ENCODE assay signal across 16 cellular contexts in the genomic region with DNA sequence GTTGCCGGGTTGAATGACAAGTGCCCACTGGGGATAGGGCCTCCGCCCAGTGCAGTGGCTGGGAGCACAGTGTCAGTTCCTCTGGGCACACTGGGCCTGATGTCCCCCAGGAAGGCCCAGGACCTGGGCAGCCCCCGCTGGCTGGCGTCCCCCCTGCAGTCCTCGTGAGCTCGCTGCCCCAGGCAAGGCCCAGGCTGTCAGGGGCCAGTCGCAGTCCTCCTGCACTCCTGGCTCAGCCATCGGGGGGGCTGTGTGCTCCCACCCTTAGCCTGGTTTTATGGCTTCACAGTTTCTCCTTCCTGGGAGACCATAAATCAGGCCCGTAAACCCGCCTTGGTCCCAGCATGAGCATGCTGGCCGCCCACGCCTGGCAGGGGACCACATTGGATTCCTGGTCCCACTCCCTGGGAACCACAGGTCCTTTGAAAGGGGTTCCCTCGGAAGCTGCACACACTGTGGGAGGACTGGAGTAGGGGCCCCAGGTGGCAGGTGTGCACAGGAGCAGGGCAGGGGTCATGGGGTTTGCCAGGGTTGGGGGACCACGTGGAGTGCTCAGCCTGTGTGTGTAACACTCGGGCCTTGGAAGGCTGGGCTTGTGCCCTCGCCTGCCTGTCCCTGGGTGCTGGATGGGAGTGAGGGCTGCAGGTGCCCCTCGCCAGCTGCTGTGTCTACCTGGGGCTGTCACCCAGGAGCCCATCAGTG.
DNase-seq lines count a peak whose midpoint lies in the region; ATAC-seq and TF ChIP-seq lines count a peak whose summit lies in the region.
"Had no signal": no experiment of that assay in that cellular context is flagged by ENCODE, and none has a peak within 500 bp of the region (broad histone marks: within the 10 kb centered on the region; RNA-seq: fewer than 3 reads in every experiment).

No MANE protein-coding gene starts in this region.

- no peaks in the 10 kb centered on the region for H3K4me1 Mint-ChIP-seq in activated CD8-positive, alpha-beta T cell treated with anti-CD3 and anti-CD28 coated beads, Interleukin-2, amount 10 ng/mL, durations not matched to agents 7 days and 5 days (ENCODE audit: low read depth)
- no peaks in the 10 kb centered on the region for H3K4me1 Mint-ChIP-seq in activated CD8-positive, alpha-beta T cell treated with anti-CD3 and anti-CD28 coated beads for 36 hours (ENCODE audit: low read depth)
- H3K4me1 Mint-ChIP-seq in stimulated activated memory B cell treated with anti-CD40 and anti-IgM and Interleukin-4, amounts not matched to agents 10 μg/mL and 1 μg/mL and 100 μg/mL, for 72 hours: no peaks in the 10 kb centered on the region

- H3K36me3 ChIP-seq in sigmoid colon: no peaks in the 10 kb centered on the region

- H3K27me3 Mint-ChIP-seq in activated CD8-positive, alpha-beta T cell treated with anti-CD3 and anti-CD28 coated beads, Interleukin-2, amount 10 ng/mL, durations not matched to agents 7 days and 5 days (ENCODE audit: low read depth): no peaks in the 10 kb centered on the region
- no peaks in the 10 kb centered on the region for H3K27me3 Mint-ChIP-seq in activated CD8-positive, alpha-beta T cell treated with anti-CD3 and anti-CD28 coated beads for 36 hours
- H3K27me3 Mint-ChIP-seq in stimulated activated memory B cell treated with anti-CD40 and anti-IgM and Interleukin-4, amounts not matched to agents 10 μg/mL and 1 μg/mL and 100 μg/mL, for 72 hours: no peaks in the 10 kb centered on the region
- H3K27me3 Mint-ChIP-seq: naive thymus-derived CD4-positive, alpha-beta T cell had no signal

- H3K9me3 ChIP-seq in sigmoid colon: no peaks in the 10 kb centered on the region
- H3K9me3 ChIP-seq: upper lobe of left lung had no signal

- 79 to 80% methylated on average over 17 of the region's 17 CpGs for WGBS in sigmoid colon, 2 donors

- CTCF ChIA-PET in activated CD8-positive, alpha-beta T cell treated with anti-CD3 and anti-CD28 coated beads, Interleukin-2, amount 10 ng/mL, durations not matched to agents 7 days and 5 days (lab: Charles Lee): no interaction called here
- CTCF ChIA-PET in activated CD8-positive, alpha-beta T cell treated with anti-CD3 and anti-CD28 coated beads for 36 hours (lab: Charles Lee): no interaction called here
- CTCF ChIA-PET in HEK293T (lab: Yijun Ruan, JAX): no interaction called here

- peak; percentile 9 for DNase-seq in activated CD8-positive, alpha-beta T cell treated with anti-CD3 and anti-CD28 coated beads, Interleukin-2, amount 10 ng/mL, durations not matched to agents 7 days and 5 days
- no peak for DNase-seq in activated CD8-positive, alpha-beta T cell treated with anti-CD3 and anti-CD28 coated beads for 36 hours
- no peak for DNase-seq in HEK293T (ENCODE audit: extremely low spot score)
- peak; percentile 14 for DNase-seq in iPS-NIHi11 (ENCODE audit: low spot score)
- peak; percentile 57 for DNase-seq in sigmoid colon
- DNase-seq in NOMO-1 (lab: John Stamatoyannopoulos, UW; ENCODE audit: unreplicated experiment in 2 of 2): no peak
- DNase-seq: ACHN, anterior cingulate cortex, Karpas-422, NCI-H1694, T-helper 9 cell had no signal

- no peaks in the 10 kb centered on the region for H3K36me3 Mint-ChIP-seq in activated CD8-positive, alpha-beta T cell treated with anti-CD3 and anti-CD28 coated beads, Interleukin-2, amount 10 ng/mL, durations not matched to agents 7 days and 5 days (ENCODE audit: low read depth)
- peaks cover 1% of the 10 kb centered on the region for H3K36me3 Mint-ChIP-seq in activated CD8-positive, alpha-beta T cell treated with anti-CD3 and anti-CD28 coated beads for 36 hours (ENCODE audit: low read depth)
- peaks cover 25% of the 10 kb centered on the region for H3K36me3 Mint-ChIP-seq in stimulated activated memory B cell treated with anti-CD40 and anti-IgM and Interleukin-4, amounts not matched to agents 10 μg/mL and 1 μg/mL and 100 μg/mL, for 72 hours

- H3K4me3 ChIP-seq in sigmoid colon: no peak overlapping the region
- H3K4me3 ChIP-seq: upper lobe of left lung had no signal

- no peak overlapping the region for H3K27ac ChIP-seq in sigmoid colon
- H3K27ac ChIP-seq: RWPE1, upper lobe of left lung had no signal

- no peak overlapping the region for H3K4me3 Mint-ChIP-seq in activated CD8-positive, alpha-beta T cell treated with anti-CD3 and anti-CD28 coated beads, Interleukin-2, amount 10 ng/mL, durations not matched to agents 7 days and 5 days
- H3K4me3 Mint-ChIP-seq in activated CD8-positive, alpha-beta T cell treated with anti-CD3 and anti-CD28 coated beads for 36 hours: no peak overlapping the region
- H3K4me3 Mint-ChIP-seq in stimulated activated memory B cell treated with anti-CD40 and anti-IgM and Interleukin-4, amounts not matched to agents 10 μg/mL and 1 μg/mL and 100 μg/mL, for 72 hours: no peak overlapping the region
- H3K4me3 Mint-ChIP-seq: naive thymus-derived CD4-positive, alpha-beta T cell had no signal

- TF ChIP-seq EP300 in sigmoid colon (IDR thresholded peaks at IDR 0.05): no peak

- TF ChIP-seq CTCF in activated CD8-positive, alpha-beta T cell treated with anti-CD3 and anti-CD28 coated beads for 36 hours (IDR thresholded peaks at IDR 0.05): no peak
- TF ChIP-seq CTCF in sigmoid colon (IDR thresholded peaks at IDR 0.05): no peak

- no peak for ATAC-seq in activated CD8-positive, alpha-beta T cell treated with anti-CD3 and anti-CD28 coated beads, Interleukin-2, amount 10 ng/mL, durations not matched to agents 7 days and 5 days
- ATAC-seq in activated CD8-positive, alpha-beta T cell treated with anti-CD3 and anti-CD28 coated beads for 36 hours: no peak
- no peak for ATAC-seq in stimulated activated memory B cell treated with anti-CD40 and anti-IgM and Interleukin-4, amounts not matched to agents 10 μg/mL and 1 μg/mL and 100 μg/mL, for 72 hours
- ATAC-seq in HG02973 (IDR thresholded peaks at IDR 0.05; ENCODE audit: unreplicated experiment): no peak
- ATAC-seq: naive thymus-derived CD4-positive, alpha-beta T cell had no signal

- intact Hi-C loops in activated CD8-positive, alpha-beta T cell treated with anti-CD3 and anti-CD28 coated beads for 36 hours (cut with micrococcal nuclease): no loop called here
- intact Hi-C loops in sigmoid colon (cut with DNase I): no loop called here

- H3K27ac Mint-ChIP-seq in activated CD8-positive, alpha-beta T cell treated with anti-CD3 and anti-CD28 coated beads, Interleukin-2, amount 10 ng/mL, durations not matched to agents 7 days and 5 days: no peak overlapping the region
- H3K27ac Mint-ChIP-seq in activated CD8-positive, alpha-beta T cell treated with anti-CD3 and anti-CD28 coated beads for 36 hours: no peak overlapping the region
- H3K27ac Mint-ChIP-seq in stimulated activated memory B cell treated with anti-CD40 and anti-IgM and Interleukin-4, amounts not matched to agents 10 μg/mL and 1 μg/mL and 100 μg/mL, for 72 hours: no peak overlapping the region
- H3K27ac Mint-ChIP-seq: naive thymus-derived CD4-positive, alpha-beta T cell had no signal

- POLR2A ChIA-PET in activated CD8-positive, alpha-beta T cell treated with anti-CD3 and anti-CD28 coated beads, Interleukin-2, amount 10 ng/mL, durations not matched to agents 7 days and 5 days (lab: Charles Lee): no interaction called here
- POLR2A ChIA-PET in activated CD8-positive, alpha-beta T cell treated with anti-CD3 and anti-CD28 coated beads for 36 hours (lab: Charles Lee): no interaction called here
- POLR2A ChIA-PET in HEK293T (lab: Yijun Ruan, JAX): no interaction called here

- H3K9me3 Mint-ChIP-seq in activated CD8-positive, alpha-beta T cell treated with anti-CD3 and anti-CD28 coated beads, Interleukin-2, amount 10 ng/mL, durations not matched to agents 7 days and 5 days (ENCODE audit: insufficient read depth): no peaks in the 10 kb centered on the region
- no peaks in the 10 kb centered on the region for H3K9me3 Mint-ChIP-seq in activated CD8-positive, alpha-beta T cell treated with anti-CD3 and anti-CD28 coated beads for 36 hours
- no peaks in the 10 kb centered on the region for H3K9me3 Mint-ChIP-seq in stimulated activated memory B cell treated with anti-CD40 and anti-IgM and Interleukin-4, amounts not matched to agents 10 μg/mL and 1 μg/mL and 100 μg/mL, for 72 hours
- H3K9me3 Mint-ChIP-seq: naive thymus-derived CD4-positive, alpha-beta T cell had no signal

- peaks cover 0 to 8% (median 2%) of the 10 kb centered on the region in 4 donors for H3K4me1 ChIP-seq in sigmoid colon

- TF ChIP-seq POLR2A in sigmoid colon (IDR thresholded peaks at IDR 0.05): no peak

- H3K27me3 ChIP-seq in sigmoid colon: peaks cover 0 to 5% (median 0%) of the 10 kb centered on the region in 3 donors
- H3K27me3 ChIP-seq: upper lobe of left lung had no signal

TF ChIP-seq in HEK293T, 16 proteins besides CTCF, POLR2A, EP300 and RAD21:
- peak; percentile 70 for TF ChIP-seq L3MBTL2 (conservative IDR thresholded peaks at IDR 0.05)
- TF ChIP-seq CTBP1 (IDR thresholded peaks at IDR 0.05; ENCODE audit: borderline replicate concordance): no peak
- TF ChIP-seq ARNT (IDR thresholded peaks at IDR 0.05): no peak
- TF ChIP-seq, protein P1, sequence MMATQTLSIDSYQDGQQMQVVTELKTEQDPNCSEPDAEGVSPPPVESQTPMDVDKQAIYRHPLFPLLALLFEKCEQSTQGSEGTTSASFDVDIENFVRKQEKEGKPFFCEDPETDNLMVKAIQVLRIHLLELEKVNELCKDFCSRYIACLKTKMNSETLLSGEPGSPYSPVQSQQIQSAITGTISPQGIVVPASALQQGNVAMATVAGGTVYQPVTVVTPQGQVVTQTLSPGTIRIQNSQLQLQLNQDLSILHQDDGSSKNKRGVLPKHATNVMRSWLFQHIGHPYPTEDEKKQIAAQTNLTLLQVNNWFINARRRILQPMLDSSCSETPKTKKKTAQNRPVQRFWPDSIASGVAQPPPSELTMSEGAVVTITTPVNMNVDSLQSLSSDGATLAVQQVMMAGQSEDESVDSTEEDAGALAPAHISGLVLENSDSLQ (IDR thresholded peaks at IDR 0.05): peak; percentile 88

Comparison
In these comparisons a context has a peak if more than half of its experiments do, and no peak if none do; other contexts are left out.
1. DNase-seq: peak in activated CD8-positive, alpha-beta T cell treated with anti-CD3 and anti-CD28 coated beads, Interleukin-2, amount 10 ng/mL, durations not matched to agents 7 days and 5 days (single experiment), iPS-NIHi11 (single experiment) and sigmoid colon (single experiment); none in activated CD8-positive, alpha-beta T cell treated with anti-CD3 and anti-CD28 coated beads for 36 hours (single experiment), HEK293T (single experiment) and NOMO-1 (0 of 2).